25 cellular contexts compared by ENCODE assay signal in the genomic region with DNA sequence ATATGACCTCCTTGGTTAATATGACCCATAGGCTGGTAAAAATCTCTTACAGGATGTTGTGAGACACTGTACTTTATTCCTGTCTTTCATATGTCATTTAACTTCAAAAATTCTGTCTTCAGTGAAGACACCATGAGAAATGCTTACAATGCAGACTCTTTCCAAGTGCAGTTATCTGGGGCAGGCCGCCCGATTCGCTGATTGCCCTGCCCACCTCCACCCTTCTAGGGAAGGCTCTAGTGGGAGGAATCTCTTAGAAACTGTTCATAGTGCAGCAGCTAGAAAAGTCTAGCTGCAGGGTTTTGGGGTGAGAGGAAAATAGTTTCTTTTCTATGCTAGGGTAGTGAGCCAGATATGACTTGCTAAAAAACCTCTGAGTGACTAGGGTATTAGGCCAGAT. TPM values are rescaled to one million over a fixed set of nuclear protein-coding genes. Genes with fewer than 3 reads are reported as not detected.
A peak's percentile ranks its signal among the peaks of the same experiment; 100 is the strongest.
DNase-seq lines count a peak whose midpoint lies in the region; ATAC-seq, FAIRE-seq and TF ChIP-seq lines count a peak whose summit lies in the region.
"Had no signal": no experiment of that assay in that cellular context is flagged by ENCODE, and none has a peak within 500 bp of the region (broad histone marks: within the 10 kb centered on the region; RNA-seq: fewer than 3 reads in every experiment).

No MANE protein-coding gene starts in this region.

- peak overlapping the region; percentile 35 for H3K56ac ChIP-seq in mesendoderm (ENCODE audit: low read length)

- no peaks in the 10 kb centered on the region for H3K9me3 ChIP-seq in thyroid gland
- H3K9me3 ChIP-seq: Caco-2, HAP-1 had no signal

- CTCF ChIA-PET in WTC11 (lab: Charles Lee): interaction anchor here (1.0 to 2.4 kb wide), 4 partner anchors 12 to 233 kb away, joined by 3 to 10 read pairs (median 6); no protein-coding TSS in a partner anchor

- no peak overlapping the region for H3K9ac ChIP-seq in mesendoderm (ENCODE audit: low read length)
- H3K9ac ChIP-seq: GM23248 had no signal

- peaks cover 12% of the 10 kb centered on the region for H3K9me3 Mint-ChIP-seq in WTC11

- no peak overlapping the region for H2AK5ac ChIP-seq in mesendoderm (ENCODE audit: low read length)

- WGBS in mesendoderm (ENCODE audit: extremely low coverage, insufficient coverage, low lambda C conversion rate): no CpG with 5 or more reads among the region's 3 CpGs
- 44 to 65% methylated on average over 3 of the region's 3 CpGs for WGBS in thyroid gland, 2 donors

- no peaks in the 10 kb centered on the region for H3K79me2 ChIP-seq in mesendoderm (ENCODE audit: control insufficient read depth, insufficient read depth, low read length)

- H3K79me1 ChIP-seq in mesendoderm (ENCODE audit: low read length): no peaks in the 10 kb centered on the region

- peaks cover 10% of the 10 kb centered on the region for H3K4me1 ChIP-seq in mesendoderm (ENCODE audit: control insufficient read depth, low read depth, low read length)
- peaks cover 12 to 37% of the 10 kb centered on the region in 2 donors for H3K4me1 ChIP-seq in thyroid gland

- no peak for TF ChIP-seq POLR2A in thyroid gland (IDR thresholded peaks at IDR 0.05)

- no peak overlapping the region for H2BK15ac ChIP-seq in mesendoderm (replicated peaks; ENCODE audit: low read depth)

- no peaks in the 10 kb centered on the region; the same call in 1 of the 2 replicates for H3K27me3 Mint-ChIP-seq in WTC11 (ENCODE audit: low read depth)

- FAIRE-seq in frontal cortex (lab: Jason Lieb, UNC): no peak

- H3K23ac ChIP-seq in mesendoderm (ENCODE audit: low read length): no peak overlapping the region

- H3K36me3 Mint-ChIP-seq in WTC11: peaks cover 6% of the 10 kb centered on the region; the same call in 1 of the 2 replicates
- H3K36me3 Mint-ChIP-seq: CD4-positive, alpha-beta memory T cell had no signal

- H3K36me3 ChIP-seq in mesendoderm (ENCODE audit: control insufficient read depth, insufficient read depth, low read length) (no peaks in the 10 kb centered on the region), thyroid gland (no peaks in the 10 kb centered on the region)
- H3K36me3 ChIP-seq: HAP-1 had no signal

- DNase-seq in HUDEP-2 (lab: John Stamatoyannopoulos, UW; ENCODE audit: unreplicated experiment in 76 of 76) (peak in 47 of 76 experiments; percentile 4 to 65 (median 29)), WTC11 (ENCODE audit: low spot score) (no peak), mesendoderm (no peak), thyroid gland (no peak), frontal cortex (ENCODE audit: low spot score in 2 of 2) (no peak), NCI-H226 (no peak)
- DNase-seq: Caco-2; CD4-positive, alpha-beta memory T cell; DMS 273 treated with DMSO at 0.1 percent for 48 hours; DMS79 treated with DMSO at 0.1 percent for 48 hours; GM23248; IMR-90; MV-4-11; NCI-H1694 treated with DMSO at 0.1 percent for 48 hours; NCI-H2081 treated with DMSO at 0.1 percent for 48 hours; NCI-H446 treated with DMSO at 0.1 percent for 48 hours; NCI-H526 treated with DMSO at 0.1 percent for 48 hours; PC-3; Right ventricle myocardium superior had no signal

- H3K4me3 ChIP-seq in mesendoderm (ENCODE audit: low read length) (no peak overlapping the region), thyroid gland (replicated peaks in 1 of 3) (no peak overlapping the region)
- H3K4me3 ChIP-seq: GM23248, HAP-1 had no signal

- H2BK120ac ChIP-seq in mesendoderm (ENCODE audit: low read depth, low read length): peak overlapping the region; percentile 19

- no peak overlapping the region for H4K5ac ChIP-seq in mesendoderm (ENCODE audit: low read length)

- POLR2A ChIA-PET in WTC11 (lab: Charles Lee): interaction anchor here (0.6 kb wide), 1 partner anchor 17 kb away, joined by 5 read pairs; no protein-coding TSS in a partner anchor

- peak overlapping the region; percentile 43 for H3K4ac ChIP-seq in mesendoderm (ENCODE audit: low read depth, low read length)

- peak overlapping the region; percentile 18; the same call in 1 of the 2 replicates for H3K27ac Mint-ChIP-seq in WTC11

- intact Hi-C loops in thyroid gland (cut with DNase I): no loop called here

- H3K18ac ChIP-seq in mesendoderm (ENCODE audit: low read length): peak overlapping the region; percentile 52

- H3K27ac ChIP-seq in mesendoderm (ENCODE audit: low read depth, low read length) (no peak overlapping the region), thyroid gland (peak overlapping the region in 2 of 3 donors; percentile 33 to 90)
- H3K27ac ChIP-seq: GM23248, HL-60 had no signal

- no peak overlapping the region for H3K4me2 ChIP-seq in mesendoderm (ENCODE audit: low read length)

- ATAC-seq in WTC11 (no peak), HG02870 (IDR thresholded peaks at IDR 0.05; ENCODE audit: unreplicated experiment) (no peak)
- ATAC-seq: PC-3 had no signal

- H3K27me3 ChIP-seq in mesendoderm (ENCODE audit: insufficient read depth, low read length, poor library complexity) (no peaks in the 10 kb centered on the region), thyroid gland (no peaks in the 10 kb centered on the region)

- no peak for TF ChIP-seq CTCF in WTC11 (IDR thresholded peaks at IDR 0.05)
- no peak for TF ChIP-seq CTCF in thyroid gland (IDR thresholded peaks at IDR 0.05)

- H4K8ac ChIP-seq in mesendoderm (ENCODE audit: low read depth, low read length): no peak overlapping the region

- no peak overlapping the region for H3K4me3 Mint-ChIP-seq in WTC11
- H3K4me3 Mint-ChIP-seq: CD4-positive, alpha-beta memory T cell had no signal

- H3K4me1 Mint-ChIP-seq in WTC11: peaks cover 31% of the 10 kb centered on the region

- no peak overlapping the region for H2BK5ac ChIP-seq in mesendoderm (ENCODE audit: low read length)

TF ChIP-seq in WTC11, 78 proteins besides CTCF, POLR2A, EP300 and RAD21:
- TF ChIP-seq, protein P1, sequence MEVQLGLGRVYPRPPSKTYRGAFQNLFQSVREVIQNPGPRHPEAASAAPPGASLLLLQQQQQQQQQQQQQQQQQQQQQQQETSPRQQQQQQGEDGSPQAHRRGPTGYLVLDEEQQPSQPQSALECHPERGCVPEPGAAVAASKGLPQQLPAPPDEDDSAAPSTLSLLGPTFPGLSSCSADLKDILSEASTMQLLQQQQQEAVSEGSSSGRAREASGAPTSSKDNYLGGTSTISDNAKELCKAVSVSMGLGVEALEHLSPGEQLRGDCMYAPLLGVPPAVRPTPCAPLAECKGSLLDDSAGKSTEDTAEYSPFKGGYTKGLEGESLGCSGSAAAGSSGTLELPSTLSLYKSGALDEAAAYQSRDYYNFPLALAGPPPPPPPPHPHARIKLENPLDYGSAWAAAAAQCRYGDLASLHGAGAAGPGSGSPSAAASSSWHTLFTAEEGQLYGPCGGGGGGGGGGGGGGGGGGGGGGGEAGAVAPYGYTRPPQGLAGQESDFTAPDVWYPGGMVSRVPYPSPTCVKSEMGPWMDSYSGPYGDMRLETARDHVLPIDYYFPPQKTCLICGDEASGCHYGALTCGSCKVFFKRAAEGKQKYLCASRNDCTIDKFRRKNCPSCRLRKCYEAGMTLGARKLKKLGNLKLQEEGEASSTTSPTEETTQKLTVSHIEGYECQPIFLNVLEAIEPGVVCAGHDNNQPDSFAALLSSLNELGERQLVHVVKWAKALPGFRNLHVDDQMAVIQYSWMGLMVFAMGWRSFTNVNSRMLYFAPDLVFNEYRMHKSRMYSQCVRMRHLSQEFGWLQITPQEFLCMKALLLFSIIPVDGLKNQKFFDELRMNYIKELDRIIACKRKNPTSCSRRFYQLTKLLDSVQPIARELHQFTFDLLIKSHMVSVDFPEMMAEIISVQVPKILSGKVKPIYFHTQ (CRISPR knock-in tag; IDR thresholded peaks at IDR 0.05): no peak
- TF ChIP-seq ZBTB21 (CRISPR knock-in tag; IDR thresholded peaks at IDR 0.05; ENCODE audit: borderline replicate concordance): no peak
- no peak for TF ChIP-seq IRF2 (CRISPR knock-in tag; IDR thresholded peaks at IDR 0.05; ENCODE audit: borderline replicate concordance, low read depth)
- TF ChIP-seq JUN (CRISPR knock-in tag; IDR thresholded peaks at IDR 0.05): no peak
- no peak for TF ChIP-seq ZNF396 (CRISPR knock-in tag; IDR thresholded peaks at IDR 0.05; ENCODE audit: borderline replicate concordance)

RNA-seq across cellular contexts. Expression of gene CIPC, which starts 15.0 kb away (rescaled TPM):
- total RNA-seq in WTC11 (2021): 22.5 to 25.4 TPM (median 24.2 TPM) in 3 replicates
- polyA plus RNA-seq in mesendoderm (2013, experiment 1 of 2): 12.6 TPM
- 13.2 TPM for polyA plus RNA-seq in mesendoderm (2013, experiment 2 of 2)
- total RNA-seq in thyroid gland: 10 to 100 TPM; 37.6 to 59.5 (median 44.6) TPM
- 44.8 TPM for total RNA-seq in frontal cortex

RNA-seq across cellular contexts. Expression of gene IRF2BPL, which starts 54.6 kb away (rescaled TPM):
- total RNA-seq in WTC11 (2021) (106 to 126 TPM (median 110 TPM) in 3 replicates), thyroid gland (100 to 1,000 TPM in 1 of 4 donors, 10 to 100 TPM in 3; 43.9 to 103 (median 78.4) TPM), frontal cortex (68.9 TPM)
- 15.8 TPM for polyA plus RNA-seq in mesendoderm (2013, experiment 1 of 2)
- polyA plus RNA-seq in mesendoderm (2013, experiment 2 of 2): 15.9 TPM

RNA-seq across cellular contexts. Expression of gene ZDHHC22, which starts 58.5 kb away (rescaled TPM):
- total RNA-seq in WTC11 (2021) (38.6 to 47.7 TPM (median 39.3 TPM) in 3 replicates), thyroid gland (not detected), frontal cortex (5.7 TPM)
- polyA plus RNA-seq in mesendoderm (2013, experiment 1 of 2): 9.1 TPM
- polyA plus RNA-seq in mesendoderm (2013, experiment 2 of 2): 10.0 TPM
- total RNA-seq: Caco-2; CD4-positive, alpha-beta memory T cell; GM23248; HT-29; IMR-90; Right ventricle myocardium superior; RPMI7951 had no signal
- polyA plus RNA-seq: BJ; CD4-positive, alpha-beta memory T cell; GM23248; IMR-90 had no signal

Comparison
In these comparisons a context has a peak if more than half of its experiments do, and no peak if none do; other contexts are left out.
1. DNase-seq: peak in HUDEP-2 (47 of 76); none in WTC11 (single experiment), mesendoderm (single experiment), thyroid gland (0 of 2), frontal cortex (0 of 2) and NCI-H226 (single experiment).